16 cellular contexts compared by ENCODE assay signal in the genomic region with DNA sequence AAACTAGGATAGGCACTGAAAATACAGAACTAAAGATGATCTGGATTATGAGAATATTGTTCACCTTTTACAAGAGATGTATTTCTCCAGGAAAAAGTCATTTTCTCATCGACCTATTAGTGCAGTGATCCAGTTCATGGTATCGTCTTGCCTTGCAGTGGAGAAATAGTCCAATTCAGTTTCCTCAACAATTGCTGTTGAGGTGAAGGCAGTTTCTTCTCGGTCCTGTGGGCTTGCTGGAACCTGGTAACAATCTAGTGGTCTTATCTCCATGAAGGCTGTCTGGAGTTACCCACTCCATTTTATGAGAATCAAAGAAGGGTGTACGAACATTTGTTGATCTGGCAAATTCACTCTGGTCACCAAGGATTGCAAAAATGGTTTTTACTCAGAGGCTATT.
DNase-seq lines count a peak whose midpoint lies in the region; ATAC-seq and TF ChIP-seq lines count a peak whose summit lies in the region.
"Had no signal": no experiment of that assay in that cellular context is flagged by ENCODE, and none has a peak within 500 bp of the region (broad histone marks: within the 10 kb centered on the region; RNA-seq: fewer than 3 reads in every experiment).

No MANE protein-coding gene starts in this region.

- no peaks in the 10 kb centered on the region for H3K4me1 ChIP-seq in vagina
- H3K4me1 ChIP-seq: A549, Caco-2 had no signal

- H3K9me3 Mint-ChIP-seq in activated T-cell treated with anti-CD3 and anti-CD28 coated beads, Interleukin-2, amount 50 U/mL, for 72 hours = peaks cover 0 to 2% of the 10 kb centered on the region in 2 donors

- TF ChIP-seq CTCF in VCaP (conservative IDR thresholded peaks at IDR 0.05) = no peak
- no peak for TF ChIP-seq CTCF in vagina (IDR thresholded peaks at IDR 0.05)

- no peaks in the 10 kb centered on the region for H3K9me3 ChIP-seq in vagina
- H3K9me3 ChIP-seq: A549, Caco-2 had no signal

- H3K4me3 Mint-ChIP-seq in activated T-cell treated with anti-CD3 and anti-CD28 coated beads, Interleukin-2, amount 50 U/mL, for 72 hours = no peak overlapping the region
- H3K4me3 Mint-ChIP-seq: B cell; CD4-positive, alpha-beta T cell; CD8-positive, alpha-beta T cell had no signal

- H3K36me3 ChIP-seq in vagina = no peaks in the 10 kb centered on the region
- H3K36me3 ChIP-seq: BLaER1 treated with 17β-estradiol and CSF1 and Interleukin-3, amounts not matched to agents 10 nM and 100 nM had no signal

- no peak for ATAC-seq in activated T-cell treated with anti-CD3 and anti-CD28 coated beads, Interleukin-2, amount 50 U/mL, for 72 hours (replicated peaks in 1 of 2)
- no peak for ATAC-seq in GM19395 (IDR thresholded peaks at IDR 0.05; ENCODE audit: unreplicated experiment)
- ATAC-seq: A549; CD8-positive, alpha-beta T cell; GM12878 had no signal

- H3K27me3 Mint-ChIP-seq in activated T-cell treated with anti-CD3 and anti-CD28 coated beads, Interleukin-2, amount 50 U/mL, for 72 hours (ENCODE audit: low read depth) = peaks cover 5% of the 10 kb centered on the region
- H3K27me3 Mint-ChIP-seq: B cell had no signal

- no peak overlapping the region for H3K27ac Mint-ChIP-seq in activated T-cell treated with anti-CD3 and anti-CD28 coated beads, Interleukin-2, amount 50 U/mL, for 72 hours
- H3K27ac Mint-ChIP-seq: B cell; CD4-positive, alpha-beta T cell; CD8-positive, alpha-beta T cell had no signal

- no peaks in the 10 kb centered on the region for H3K36me3 Mint-ChIP-seq in activated T-cell treated with anti-CD3 and anti-CD28 coated beads, Interleukin-2, amount 50 U/mL, for 72 hours (ENCODE audit: insufficient read depth in 2 of 2)
- H3K36me3 Mint-ChIP-seq: CD8-positive, alpha-beta T cell had no signal

- H3K4me3 ChIP-seq in vagina = no peak overlapping the region
- H3K4me3 ChIP-seq: A549; BLaER1 treated with 17β-estradiol and CSF1 and Interleukin-3, amounts not matched to agents 10 nM and 100 nM; GM12878 had no signal

- intact Hi-C loops in vagina (cut with DNase I) = no loop called here

- DNase-seq in G401 (ENCODE audit: low spot score) (peak; percentile 33), vagina (ENCODE audit: extremely low spot score in 2 of 2) (no peak)
- no peak for DNase-seq in activated T-cell treated with anti-CD3 and anti-CD28 coated beads, Interleukin-2, amount 50 U/mL, for 72 hours
- DNase-seq: AML-193; Caco-2; Calu3; CD4-positive, alpha-beta T cell; CD8-positive, alpha-beta T cell; GDM1 had no signal

- TF ChIP-seq POLR2A in vagina (IDR thresholded peaks at IDR 0.05) = no peak

- H3K27me3 ChIP-seq in vagina = no peaks in the 10 kb centered on the region

- H3K4me1 Mint-ChIP-seq in activated T-cell treated with anti-CD3 and anti-CD28 coated beads, Interleukin-2, amount 50 U/mL, for 72 hours (ENCODE audit: low read depth) = no peaks in the 10 kb centered on the region
- H3K4me1 Mint-ChIP-seq: B cell had no signal

- H3K27ac ChIP-seq in VCaP (0 out of 2 replicates have a peak overlapping the region, but pooled peaks have one; percentile 1), vagina (no peak overlapping the region)
- H3K27ac ChIP-seq: A549; BLaER1 treated with 17β-estradiol and CSF1 and Interleukin-3, amounts not matched to agents 10 nM and 100 nM; C4-2B had no signal

- in situ Hi-C loops in G401 (cut with HindIII; ENCODE audit: low sequenced_read_pairs) = no loop called here
